1 cellular context compared by ENCODE assay signal in the genomic region with DNA sequence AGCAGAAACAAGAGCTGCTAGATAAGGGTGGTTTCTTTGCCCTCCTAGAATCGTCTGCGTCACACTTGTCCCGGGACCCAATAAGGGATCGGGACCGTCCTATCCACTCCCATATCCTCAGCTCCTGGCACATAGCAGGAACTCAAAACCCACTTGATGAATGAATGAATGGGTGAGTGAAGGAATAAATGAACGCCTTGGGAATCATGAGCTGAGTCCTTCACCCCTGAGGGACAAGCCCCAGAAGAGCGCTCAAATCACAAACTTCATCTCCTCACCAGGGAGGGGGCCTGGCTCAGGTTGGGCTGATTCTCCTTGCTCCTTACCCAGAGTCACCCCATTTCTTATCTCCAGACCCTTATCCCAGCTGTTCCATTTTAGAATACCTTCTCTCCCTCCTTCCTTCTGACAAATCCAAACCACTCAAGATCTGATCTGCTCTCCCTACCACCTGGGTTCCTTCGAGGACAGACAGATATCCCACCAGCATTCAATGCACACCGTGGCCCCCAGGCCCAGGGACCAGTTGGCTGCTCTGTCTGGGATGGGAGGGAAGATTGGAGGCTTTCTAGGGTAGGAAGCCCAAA.
TF ChIP-seq lines count a peak whose summit lies in the region.

No MANE protein-coding gene starts in this region.

TF ChIP-seq in IMR-90, 13 proteins besides CTCF, POLR2A, EP300 and RAD21:
- TF ChIP-seq MAFK (IDR thresholded peaks at IDR 0.05; ENCODE audit: low read depth, low read length) (no peak), NFE2L2 (IDR thresholded peaks at IDR 0.05; ENCODE audit: low read depth, low read length) (no peak), MAZ (IDR thresholded peaks at IDR 0.05; ENCODE audit: borderline replicate concordance, low read depth, low read length) (no peak), RFX5 (IDR thresholded peaks at IDR 0.05; ENCODE audit: low read depth, low read length) (no peak), CEBPB (IDR thresholded peaks at IDR 0.05; ENCODE audit: low read depth, low read length) (no peak), SMC3 (IDR thresholded peaks at IDR 0.05; ENCODE audit: low read depth, low read length) (no peak), MXI1 (IDR thresholded peaks at IDR 0.05; ENCODE audit: borderline replicate concordance, low read depth, low read length) (no peak), BHLHE40 (IDR thresholded peaks at IDR 0.05; ENCODE audit: low read depth, low read length) (no peak), RCOR1 (IDR thresholded peaks at IDR 0.05; ENCODE audit: insufficient replicate concordance, low read length) (no peak)
- TF ChIP-seq, protein P1, sequence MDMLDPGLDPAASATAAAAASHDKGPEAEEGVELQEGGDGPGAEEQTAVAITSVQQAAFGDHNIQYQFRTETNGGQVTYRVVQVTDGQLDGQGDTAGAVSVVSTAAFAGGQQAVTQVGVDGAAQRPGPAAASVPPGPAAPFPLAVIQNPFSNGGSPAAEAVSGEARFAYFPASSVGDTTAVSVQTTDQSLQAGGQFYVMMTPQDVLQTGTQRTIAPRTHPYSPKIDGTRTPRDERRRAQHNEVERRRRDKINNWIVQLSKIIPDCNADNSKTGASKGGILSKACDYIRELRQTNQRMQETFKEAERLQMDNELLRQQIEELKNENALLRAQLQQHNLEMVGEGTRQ (IDR thresholded peaks at IDR 0.05; ENCODE audit: low read depth, low read length) = no peak
- TF ChIP-seq, protein P2, sequence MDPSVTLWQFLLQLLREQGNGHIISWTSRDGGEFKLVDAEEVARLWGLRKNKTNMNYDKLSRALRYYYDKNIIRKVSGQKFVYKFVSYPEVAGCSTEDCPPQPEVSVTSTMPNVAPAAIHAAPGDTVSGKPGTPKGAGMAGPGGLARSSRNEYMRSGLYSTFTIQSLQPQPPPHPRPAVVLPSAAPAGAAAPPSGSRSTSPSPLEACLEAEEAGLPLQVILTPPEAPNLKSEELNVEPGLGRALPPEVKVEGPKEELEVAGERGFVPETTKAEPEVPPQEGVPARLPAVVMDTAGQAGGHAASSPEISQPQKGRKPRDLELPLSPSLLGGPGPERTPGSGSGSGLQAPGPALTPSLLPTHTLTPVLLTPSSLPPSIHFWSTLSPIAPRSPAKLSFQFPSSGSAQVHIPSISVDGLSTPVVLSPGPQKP (IDR thresholded peaks at IDR 0.05; ENCODE audit: borderline replicate concordance, low read depth, low read length) = no peak
